ENCODE assay signal across 12 cellular contexts in genomic region chr19:15015946-15016542, GRCh38. TPM values are rescaled to one million over a fixed set of nuclear protein-coding genes. Genes with fewer than 3 reads are reported as not detected.
A peak's percentile ranks its signal among the peaks of the same experiment; 100 is the strongest.
DNase-seq lines count a peak whose midpoint lies in the region; ATAC-seq, FAIRE-seq and TF ChIP-seq lines count a peak whose summit lies in the region.
"Had no signal": no experiment of that assay in that cellular context is flagged by ENCODE, and none has a peak within 500 bp of the region (broad histone marks: within the 10 kb centered on the region; RNA-seq: fewer than 3 reads in every experiment).

No MANE protein-coding gene starts in this region.

- no peak overlapping the region for H3K27ac Mint-ChIP-seq in activated CD4-positive, alpha-beta T cell treated with anti-CD3 and anti-CD28 coated beads for 36 hours
- no peak overlapping the region for H3K27ac Mint-ChIP-seq in neural progenitor cell

- no peak overlapping the region for H3K4me3 Mint-ChIP-seq in activated CD4-positive, alpha-beta T cell treated with anti-CD3 and anti-CD28 coated beads for 36 hours
- no peak overlapping the region for H3K4me3 Mint-ChIP-seq in neural progenitor cell
- H3K4me3 Mint-ChIP-seq: brain had no signal

- H4K20me1 ChIP-seq in K562 (replicated peaks; ENCODE audit: control insufficient read depth, insufficient read depth, low read length) (peaks cover 7% of the 10 kb centered on the region; the same call in 1 of the 2 replicates), neural progenitor cell (ENCODE audit: low read depth) (no peaks in the 10 kb centered on the region)

- no peak overlapping the region for H3K4me3 ChIP-seq in MG63
- no peak overlapping the region for H3K4me3 ChIP-seq in K562
- no peak overlapping the region for H3K4me3 ChIP-seq in neural progenitor cell
- no peak overlapping the region for H3K4me3 ChIP-seq in coronary artery
- H3K4me3 ChIP-seq: skin epidermis had no signal

- H3K9me3 ChIP-seq in MG63 (no peaks in the 10 kb centered on the region), K562 (replicated peaks; ENCODE audit: control insufficient read depth, insufficient read depth, low read depth, low read length) (no peaks in the 10 kb centered on the region), neural progenitor cell (ENCODE audit: low read depth) (no peaks in the 10 kb centered on the region)

- TF ChIP-seq CTCF in K562 (IDR thresholded peaks at IDR 0.05 in 2 of 3, conservative IDR thresholded peaks at IDR 0.05 in 1 of 3; ENCODE audit: insufficient read depth in 2 of 3, low read depth in 1 of 3, low read length in 3 of 3): no peak
- no peak for TF ChIP-seq CTCF in neural progenitor cell (IDR thresholded peaks at IDR 0.05)
- TF ChIP-seq CTCF in coronary artery (IDR thresholded peaks at IDR 0.05): no peak

- no peaks in the 10 kb centered on the region for H3K79me2 ChIP-seq in K562 (ENCODE audit: control insufficient read depth, insufficient read depth, low read length)
- no peaks in the 10 kb centered on the region for H3K79me2 ChIP-seq in neural progenitor cell (ENCODE audit: low read depth)

- H3K27ac ChIP-seq in K562 (ENCODE audit: extremely low read depth, low read depth, low read length): no peak overlapping the region
- H3K27ac ChIP-seq in neural progenitor cell: no peak overlapping the region
- no peak overlapping the region for H3K27ac ChIP-seq in coronary artery
- H3K27ac ChIP-seq: skin epidermis had no signal

- no peaks in the 10 kb centered on the region for H3K9me1 ChIP-seq in K562 (ENCODE audit: control insufficient read depth, insufficient read depth, low read length)

- peak; percentile 34 for DNase-seq in activated CD4-positive, alpha-beta T cell treated with anti-CD3 and anti-CD28 coated beads for 36 hours
- DNase-seq in activated CD4-positive, alpha-beta T cell treated with anti-CD3 and anti-CD28 coated beads, Interleukin-2, amount 50 U/mL, for 4 hours: no peak
- DNase-seq in MG63 (peak; percentile 30), K562 (ENCODE audit: extremely low read depth in 1 of 4, low spot score in 3 of 4) (peak; percentile 59 to 70 (median 65)), neural progenitor cell (ENCODE audit: low spot score) (peak; percentile 83), coronary artery (ENCODE audit: low spot score) (no peak), NCI-H128 (lab: John Stamatoyannopoulos, UW; ENCODE audit: unreplicated experiment) (no peak), NCI-H2171 treated with DMSO at 0.1 percent for 48 hours (lab: John Stamatoyannopoulos, UW) (no peak)
- DNase-seq: midbrain, NCI-H2107 had no signal

- no peak for TF ChIP-seq RAD21 in K562 (CRISPR knock-in tag; conservative IDR thresholded peaks at IDR 0.05 in 1 of 2, IDR thresholded peaks at IDR 0.05 in 1 of 2)

- H3K27me3 Mint-ChIP-seq in activated CD4-positive, alpha-beta T cell treated with anti-CD3 and anti-CD28 coated beads for 36 hours: peaks cover 28% of the 10 kb centered on the region
- H3K27me3 Mint-ChIP-seq in neural progenitor cell (ENCODE audit: insufficient read depth, low read depth): peaks cover 18% of the 10 kb centered on the region

- no peak for ATAC-seq in activated CD4-positive, alpha-beta T cell treated with anti-CD3 and anti-CD28 coated beads for 36 hours
- ATAC-seq in K562: peak; percentile 31; the same call in 1 of the 3 replicates

- H3F3A ChIP-seq in neural progenitor cell (ENCODE audit: low read depth): no peaks in the 10 kb centered on the region

- peaks cover 22% of the 10 kb centered on the region for H3K27me3 ChIP-seq in MG63
- no peaks in the 10 kb centered on the region; a peak in 1 of 5 replicates for H3K27me3 ChIP-seq in K562 (ENCODE audit: control insufficient read depth in 2 of 2, insufficient read depth in 2 of 2, low read length in 2 of 2)
- H3K27me3 ChIP-seq in neural progenitor cell: peaks cover 37% of the 10 kb centered on the region

- H3K4me1 Mint-ChIP-seq in activated CD4-positive, alpha-beta T cell treated with anti-CD3 and anti-CD28 coated beads for 36 hours: no peaks in the 10 kb centered on the region
- no peaks in the 10 kb centered on the region for H3K4me1 Mint-ChIP-seq in neural progenitor cell
- H3K4me1 Mint-ChIP-seq: brain had no signal

- H3K9ac ChIP-seq in K562 (ENCODE audit: insufficient read depth in 1 of 2, low read depth in 2 of 2, low read length in 2 of 2) (no peak overlapping the region), neural progenitor cell (no peak overlapping the region)

- POLR2A ChIA-PET in activated CD4-positive, alpha-beta T cell treated with anti-CD3 and anti-CD28 coated beads for 36 hours (lab: Charles Lee): interaction anchor here (0.6 kb wide), 1 partner anchor 414 kb away, joined by 3 read pairs; no protein-coding TSS in a partner anchor
- POLR2A ChIA-PET in K562 (lab: Yijun Ruan, JAX): no interaction called here

- H3K36me3 ChIP-seq in MG63 (no peaks in the 10 kb centered on the region), K562 (ENCODE audit: control insufficient read depth, insufficient read depth, low read length) (no peaks in the 10 kb centered on the region), neural progenitor cell (no peaks in the 10 kb centered on the region)

- H3K36me3 Mint-ChIP-seq in activated CD4-positive, alpha-beta T cell treated with anti-CD3 and anti-CD28 coated beads for 36 hours (ENCODE audit: low read depth): no peaks in the 10 kb centered on the region
- H3K36me3 Mint-ChIP-seq in neural progenitor cell: no peaks in the 10 kb centered on the region
- H3K36me3 Mint-ChIP-seq: brain had no signal

- H2AFZ ChIP-seq in K562 (ENCODE audit: low read depth, low read length) (no peak overlapping the region), neural progenitor cell (replicated peaks) (no peak overlapping the region)

- H3K4me1 ChIP-seq in K562 (replicated peaks in 1 of 2; ENCODE audit: control insufficient read depth in 2 of 2, insufficient read depth in 2 of 2, low read length in 2 of 2) (peaks cover 0 to 2% of the 10 kb centered on the region in 2 experiments; a peak in 1 of 5 replicates), neural progenitor cell (no peaks in the 10 kb centered on the region)

- no peaks in the 10 kb centered on the region for H3K9me3 Mint-ChIP-seq in activated CD4-positive, alpha-beta T cell treated with anti-CD3 and anti-CD28 coated beads for 36 hours (ENCODE audit: low read depth)
- no peaks in the 10 kb centered on the region for H3K9me3 Mint-ChIP-seq in neural progenitor cell
- H3K9me3 Mint-ChIP-seq: brain had no signal

- whole genome bisulfite sequencing in K562 (ENCODE audit: insufficient coverage, low coverage, missing lambda C conversion rate): 2% methylated on average over 15 of the region's 18 CpGs

- CTCF ChIA-PET in activated CD4-positive, alpha-beta T cell treated with anti-CD3 and anti-CD28 coated beads for 36 hours (lab: Charles Lee): no interaction called here
- CTCF ChIA-PET in K562 (lab: Yijun Ruan, JAX; ENCODE audit: low intra/inter-chr PET ratio): no interaction called here

- no peak for TF ChIP-seq EP300 in K562 (IDR thresholded peaks at IDR 0.05; ENCODE audit: low read length)

- no peak for TF ChIP-seq POLR2A in K562 (conservative IDR thresholded peaks at IDR 0.05)

- H3K4me2 ChIP-seq in K562 (ENCODE audit: insufficient read depth, low read length) (no peak overlapping the region), neural progenitor cell (no peak overlapping the region)

- FAIRE-seq in K562 (lab: Jason Lieb, UNC): no peak

- in situ Hi-C loops in K562 (cut with MboI): no loop called here

- intact Hi-C loops in activated CD4-positive, alpha-beta T cell treated with anti-CD3 and anti-CD28 coated beads for 36 hours (cut with DNase I, micrococcal nuclease): no loop called here
- intact Hi-C loops in K562 (cut with micrococcal nuclease): no loop called here

- no TSS peak for BruUV-seq in K562 (replicated peaks; lab: Mats Ljungman, UMichigan)

RNA-seq across cellular contexts. Expression of gene CASP14, which starts 33.2 kb away (rescaled TPM):
- total RNA-seq in activated CD4-positive, alpha-beta T cell treated with anti-CD3 and anti-CD28 coated beads for 36 hours: not detected
- total RNA-seq in MG63 (2014; rRNA removed; shearing (Covaris generic); ENCODE audit: low replicate concordance): not detected in 2 replicates
- not detected in 2 replicates for total RNA-seq in K562 (2011; cell fraction: chromatin; rRNA removed; ENCODE audit: low replicate concordance)
- total RNA-seq in K562 (2011; cell fraction: nucleolus; rRNA removed): not detected in 2 replicates
- total RNA-seq in K562 (2011; cell fraction: nucleoplasm; rRNA removed): not detected in 2 replicates
- not detected in 2 replicates for total RNA-seq in K562 (2014; rRNA removed)
- total RNA-seq in K562 (2014; rRNA removed; fragmentation: Illumina TruSeq; extraction: Trizol): not detected in 2 replicates
- not detected in 2 replicates for total RNA-seq in K562 (2015; rRNA removed; fragmentation: Illumina TruSeq; extraction: Trizol)
- not detected in 2 replicates for total RNA-seq in K562 (2021)
- not detected in 2 replicates for polyA plus RNA-seq in K562 (2011; rRNA removed)
- not detected in 2 replicates for polyA plus RNA-seq in K562 (2011; cell fraction: cytosol; rRNA removed)
- not detected in 2 replicates for polyA plus RNA-seq in K562 (2011; cell fraction: nucleus; rRNA removed)
- 0.17 TPM in 1 of 2 replicates, not detected in the other for polyA plus RNA-seq in K562 (2012)
- not detected in 2 replicates for polyA plus RNA-seq in K562 (2014; fragmentation: Illumina TruSeq; extraction: Trizol)
- not detected for polyA plus RNA-seq in K562 (2014; fragmentation: Nextera tagmentation; extraction: Ambion mirVana)
- not detected in 2 replicates for polyA plus RNA-seq in K562 (2014; rRNA removed)
- polyA minus RNA-seq in K562 (2011; rRNA and poly(A)+ RNA removed): not detected in 2 replicates
- polyA minus RNA-seq in K562 (2011; cell fraction: cytosol; rRNA and poly(A)+ RNA removed): not detected in 2 replicates
- polyA minus RNA-seq in K562 (2011; cell fraction: nucleus; rRNA and poly(A)+ RNA removed): not detected in 2 replicates
- not detected in 2 replicates for total RNA-seq in neural progenitor cell (ENCODE audit: low replicate concordance)

RNA-seq across cellular contexts. Expression of gene SLC1A6, which starts 36.4 kb away (rescaled TPM):
- total RNA-seq in activated CD4-positive, alpha-beta T cell treated with anti-CD3 and anti-CD28 coated beads for 36 hours: not detected
- not detected in 2 replicates for total RNA-seq in MG63 (2014; rRNA removed; shearing (Covaris generic); ENCODE audit: low replicate concordance)
- total RNA-seq in K562 (2011; cell fraction: chromatin; rRNA removed; ENCODE audit: low replicate concordance): not detected in 2 replicates
- not detected in 2 replicates for total RNA-seq in K562 (2011; cell fraction: nucleolus; rRNA removed)
- not detected in 2 replicates for total RNA-seq in K562 (2011; cell fraction: nucleoplasm; rRNA removed)
- total RNA-seq in K562 (2014; rRNA removed) (not detected in 2 replicates), K562 (2014; rRNA removed; fragmentation: Illumina TruSeq; extraction: Trizol) (not detected in 2 replicates), K562 (2015; rRNA removed; fragmentation: Illumina TruSeq; extraction: Trizol) (not detected in 2 replicates), K562 (2021) (not detected in 2 replicates), neural progenitor cell (ENCODE audit: low replicate concordance) (15.0 and 21.5 TPM in 2 replicates)
- polyA plus RNA-seq in K562 (2011; rRNA removed) (not detected in 2 replicates), K562 (2014; fragmentation: Illumina TruSeq; extraction: Trizol) (not detected in 2 replicates), K562 (2014; fragmentation: Nextera tagmentation; extraction: Ambion mirVana) (not detected), K562 (2014; rRNA removed) (not detected in 2 replicates)
- polyA plus RNA-seq in K562 (2011; cell fraction: cytosol; rRNA removed): not detected in 2 replicates
- polyA plus RNA-seq in K562 (2011; cell fraction: nucleus; rRNA removed): not detected in 2 replicates
- not detected in 2 replicates for polyA plus RNA-seq in K562 (2012)
- polyA minus RNA-seq in K562 (2011; rRNA and poly(A)+ RNA removed): not detected in 2 replicates
- polyA minus RNA-seq in K562 (2011; cell fraction: cytosol; rRNA and poly(A)+ RNA removed): not detected in 2 replicates
- polyA minus RNA-seq in K562 (2011; cell fraction: nucleus; rRNA and poly(A)+ RNA removed): not detected in 2 replicates

Comparison
In these comparisons a context has a peak if more than half of its experiments do, and no peak if none do; other contexts are left out.
1. DNase-seq: peak in activated CD4-positive, alpha-beta T cell treated with anti-CD3 and anti-CD28 coated beads for 36 hours (single experiment), MG63 (single experiment), K562 (4 of 4) and neural progenitor cell (single experiment); none in activated CD4-positive, alpha-beta T cell treated with anti-CD3 and anti-CD28 coated beads, Interleukin-2, amount 50 U/mL, for 4 hours (0 of 2), coronary artery (single experiment), NCI-H128 (single experiment) and NCI-H2171 treated with DMSO at 0.1 percent for 48 hours (single experiment).
2. RNA of gene SLC1A6, which starts 36.4 kb away (total RNA-seq): 15.0 to 21.5 TPM in neural progenitor cell; not detected in activated CD4-positive, alpha-beta T cell treated with anti-CD3 and anti-CD28 coated beads for 36 hours, not detected in MG63 and not detected in K562; every median in the first group is over 10 times any median in the second.